1 cellular context compared by ENCODE assay signal in the genomic region with DNA sequence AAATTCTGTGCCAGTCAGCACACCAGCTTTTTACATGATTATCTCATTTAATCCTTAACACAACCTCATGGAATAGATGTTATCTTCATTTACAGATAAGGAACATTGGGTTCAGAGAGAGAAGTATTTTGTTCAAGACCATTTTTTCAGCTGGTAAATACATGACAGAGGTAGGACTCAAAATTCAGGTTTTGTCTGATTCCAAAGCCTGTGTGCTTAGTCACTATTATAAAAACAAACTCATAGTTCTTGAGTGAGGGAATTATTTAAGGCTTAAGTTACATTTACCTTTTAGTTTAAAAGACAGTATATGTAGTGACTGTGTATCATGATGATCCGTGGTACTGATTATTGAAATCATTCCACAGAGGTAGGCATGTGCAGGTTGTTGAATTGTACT.
TF ChIP-seq lines count a peak whose summit lies in the region.

No MANE protein-coding gene starts in this region.

TF ChIP-seq in IMR-90, 13 proteins besides CTCF, POLR2A, EP300 and RAD21 (continued from another document):
- no peak for TF ChIP-seq FOS (IDR thresholded peaks at IDR 0.05; ENCODE audit: low read depth, low read length)
- no peak for TF ChIP-seq RCOR1 (IDR thresholded peaks at IDR 0.05; ENCODE audit: insufficient replicate concordance, low read length)
- no peak for TF ChIP-seq MAFK (IDR thresholded peaks at IDR 0.05; ENCODE audit: low read depth, low read length)
- TF ChIP-seq, protein P1, sequence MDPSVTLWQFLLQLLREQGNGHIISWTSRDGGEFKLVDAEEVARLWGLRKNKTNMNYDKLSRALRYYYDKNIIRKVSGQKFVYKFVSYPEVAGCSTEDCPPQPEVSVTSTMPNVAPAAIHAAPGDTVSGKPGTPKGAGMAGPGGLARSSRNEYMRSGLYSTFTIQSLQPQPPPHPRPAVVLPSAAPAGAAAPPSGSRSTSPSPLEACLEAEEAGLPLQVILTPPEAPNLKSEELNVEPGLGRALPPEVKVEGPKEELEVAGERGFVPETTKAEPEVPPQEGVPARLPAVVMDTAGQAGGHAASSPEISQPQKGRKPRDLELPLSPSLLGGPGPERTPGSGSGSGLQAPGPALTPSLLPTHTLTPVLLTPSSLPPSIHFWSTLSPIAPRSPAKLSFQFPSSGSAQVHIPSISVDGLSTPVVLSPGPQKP (IDR thresholded peaks at IDR 0.05; ENCODE audit: borderline replicate concordance, low read depth, low read length), result no peak
- TF ChIP-seq RFX5 (IDR thresholded peaks at IDR 0.05; ENCODE audit: low read depth, low read length), result no peak
TF ChIP-seq in IMR-90: peak in this region for 0.
